13 cellular contexts compared by ENCODE assay signal in genomic region chr18:63078471-63078870, GRCh38.
DNase-seq lines count a peak whose midpoint lies in the region; ATAC-seq and TF ChIP-seq lines count a peak whose summit lies in the region.
"Had no signal": no experiment of that assay in that cellular context is flagged by ENCODE, and none has a peak within 500 bp of the region (broad histone marks: within the 10 kb centered on the region; RNA-seq: fewer than 3 reads in every experiment).

No MANE protein-coding gene starts in this region.

- no peaks in the 10 kb centered on the region for H3K27me3 ChIP-seq in smooth muscle cell (ENCODE audit: low read depth)
- H3K27me3 ChIP-seq: thyroid gland had no signal

- no peak overlapping the region for H3K4me3 ChIP-seq in smooth muscle cell
- H3K4me3 ChIP-seq: GM23338, thyroid gland had no signal

- no peaks in the 10 kb centered on the region for H3K36me3 ChIP-seq in smooth muscle cell (ENCODE audit: low read depth)
- H3K36me3 ChIP-seq: thyroid gland had no signal

- H3K4me2 ChIP-seq in smooth muscle cell, result no peak overlapping the region
- H3K4me2 ChIP-seq: GM23338 had no signal

- no peak overlapping the region for H2AFZ ChIP-seq in smooth muscle cell (ENCODE audit: low read depth)
- H2AFZ ChIP-seq: GM23338 had no signal

- 91% methylated on average over 4 of the region's 4 CpGs for WGBS in smooth muscle cell (ENCODE audit: low lambda C conversion rate)

- H3K79me2 ChIP-seq in smooth muscle cell (ENCODE audit: low read depth), result no peaks in the 10 kb centered on the region

- TF ChIP-seq CTCF in GM13977 (IDR thresholded peaks at IDR 0.05; ENCODE audit: extremely low read depth, insufficient read depth, missing control alignments) (no peak), smooth muscle cell (IDR thresholded peaks at IDR 0.05; ENCODE audit: borderline replicate concordance, insufficient read depth, poor library complexity, severe bottlenecking) (no peak)

- H3K9ac ChIP-seq in smooth muscle cell (ENCODE audit: low read depth), result no peak overlapping the region

- no peak overlapping the region for H3K27ac ChIP-seq in smooth muscle cell (ENCODE audit: low read depth)
- H3K27ac ChIP-seq: C4-2B, thyroid gland had no signal

- ATAC-seq in GM19463 (IDR thresholded peaks at IDR 0.05; ENCODE audit: unreplicated experiment) (peak; percentile 86), HG02970 (IDR thresholded peaks at IDR 0.05; ENCODE audit: low FRiP score, unreplicated experiment) (peak; percentile 81)

- peaks cover 3% of the 10 kb centered on the region for H3K4me1 ChIP-seq in smooth muscle cell (ENCODE audit: low read depth)

- in situ Hi-C loops in GM13977 (cut with MboI; ENCODE audit: low pct_unique_long_range_greater_than_20kb, low sequenced_read_pairs, unreplicated experiment), result no loop called here

- H3F3A ChIP-seq in smooth muscle cell (ENCODE audit: low read depth), result no peaks in the 10 kb centered on the region

- no peaks in the 10 kb centered on the region for H4K20me1 ChIP-seq in smooth muscle cell (ENCODE audit: low read depth)

- DNase-seq in GM13977 (ENCODE audit: low spot score) (peak; percentile 70), MV-4-11 (lab: John Stamatoyannopoulos, UW) (peak; percentile 98), DMS79 (lab: John Stamatoyannopoulos, UW) (no peak), smooth muscle cell (lab: John Stamatoyannopoulos, UW; ENCODE audit: unreplicated experiment) (no peak), NCI-H1417 treated with DMSO at 0.1 percent for 48 hours (lab: John Stamatoyannopoulos, UW) (no peak)
- DNase-seq in activated CD4-positive, alpha-beta T cell treated with anti-CD3 and anti-CD28 coated beads for 1 hour, result no peak
- DNase-seq: NCI-H1694, SHP77 treated with DMSO at 0.1 percent for 48 hours, thyroid gland had no signal

- no peaks in the 10 kb centered on the region for H3K9me3 ChIP-seq in smooth muscle cell (replicated peaks; ENCODE audit: low read depth)
- H3K9me3 ChIP-seq: thyroid gland had no signal

Comparison
In these comparisons a context has a peak if more than half of its experiments do, and no peak if none do; other contexts are left out.
1. DNase-seq: peak in GM13977 (single experiment) and MV-4-11 (single experiment); none in DMS79 (single experiment), smooth muscle cell (single experiment), activated CD4-positive, alpha-beta T cell treated with anti-CD3 and anti-CD28 coated beads for 1 hour (single experiment) and NCI-H1417 treated with DMSO at 0.1 percent for 48 hours (single experiment).